32 cellular contexts compared by ENCODE assay signal in genomic region chrX:29453333-29453732, GRCh38.
A peak's percentile ranks its signal among the peaks of the same experiment; 100 is the strongest.
DNase-seq lines count a peak whose midpoint lies in the region; ATAC-seq, FAIRE-seq and TF ChIP-seq lines count a peak whose summit lies in the region.
"Had no signal": no experiment of that assay in that cellular context is flagged by ENCODE, and none has a peak within 500 bp of the region (broad histone marks: within the 10 kb centered on the region; RNA-seq: fewer than 3 reads in every experiment).

No MANE protein-coding gene starts in this region.

- H4K20me1 ChIP-seq in HepG2 (ENCODE audit: insufficient read depth, low read length) = no peaks in the 10 kb centered on the region

- TF ChIP-seq EP300 in HepG2 (IDR thresholded peaks at IDR 0.05; ENCODE audit: low read depth in 2 of 2, low read length in 2 of 2) (no peak), HepG2 (CRISPR knock-in tag; IDR thresholded peaks at IDR 0.05; ENCODE audit: borderline replicate concordance) (no peak)

- no peaks in the 10 kb centered on the region for H3K4me1 Mint-ChIP-seq in Calu3 (ENCODE audit: low read depth, unreplicated experiment)
- H3K4me1 Mint-ChIP-seq: activated naive CD8-positive, alpha-beta T cell treated with anti-CD3 and anti-CD28 coated beads, Interleukin-2, amount 50 U/mL, for 24 hours; CD8-positive, alpha-beta memory T cell had no signal

- H3K4me1 ChIP-seq in HepG2 (ENCODE audit: insufficient read depth, low read length) = no peaks in the 10 kb centered on the region
- H3K4me1 ChIP-seq: parathyroid adenoma had no signal

- H3K9me3 Mint-ChIP-seq in Calu3 (ENCODE audit: low read depth, unreplicated experiment) = no peaks in the 10 kb centered on the region

- intact Hi-C loops in Calu3 (cut with micrococcal nuclease; ENCODE audit: unreplicated experiment) = no loop called here
- intact Hi-C loops in HepG2 (cut with micrococcal nuclease; ENCODE audit: unreplicated experiment) = no loop called here

- no peak overlapping the region for H2AFZ ChIP-seq in HepG2 (ENCODE audit: low read length)
- H2AFZ ChIP-seq: parathyroid adenoma, PC-9 had no signal

- peak; percentile 38 for DNase-seq in AG08395 (ENCODE audit: low spot score)
- no peak for DNase-seq in Calu3
- DNase-seq in NCI-H774 (lab: John Stamatoyannopoulos, UW) = no peak
- DNase-seq in GM13976 (ENCODE audit: low spot score) = no peak
- no peak for DNase-seq in HepG2 (ENCODE audit: low spot score)
- DNase-seq: activated CD4-positive, alpha-beta T cell treated with anti-CD3 and anti-CD28 coated beads, Interleukin-2, amount 50 U/mL, for 4 hours; activated naive CD4-positive, alpha-beta T cell; activated naive CD8-positive, alpha-beta T cell treated with anti-CD3 and anti-CD28 coated beads, Interleukin-2, amount 50 U/mL, for 24 hours; activated T-cell treated with anti-CD3 and anti-CD28 coated beads, Interleukin-2, amount 50 U/mL, for 72 hours; CD8-positive, alpha-beta memory T cell; central memory CD4-positive, alpha-beta T cell; cortex of kidney; DMS 273 treated with DMSO at 0.1 percent for 48 hours; erythroblast; GOT3; head of caudate nucleus; Karpas-422; MV-4-11; NCI-H1436; NCI-H2081; NCI-H524 treated with DMSO at 0.1 percent for 48 hours; NK-92 treated with Interleukin-12 subunit alpha and Interleukin-12 subunit beta, amount 100 ng/mL, for 24 hours; PC-9; retina; stimulated activated naive CD4-positive, alpha-beta T cell; T-helper 2 cell had no signal

- H3K27me3 ChIP-seq in HepG2 (ENCODE audit: control insufficient read depth in 1 of 2, insufficient read depth in 2 of 2, low read length in 2 of 2) = no peaks in the 10 kb centered on the region

- H3K79me2 ChIP-seq in HepG2 (ENCODE audit: insufficient read depth, low read length) = no peaks in the 10 kb centered on the region
- H3K79me2 ChIP-seq: parathyroid adenoma had no signal

- TF ChIP-seq CTCF in Calu3 (IDR thresholded peaks at IDR 0.05; ENCODE audit: unreplicated experiment) (no peak), GM13976 (IDR thresholded peaks at IDR 0.05; ENCODE audit: borderline replicate concordance, control extremely low read depth, extremely low read depth, insufficient read depth, missing control alignments) (no peak), HepG2 (CRISPR knock-in tag; IDR thresholded peaks at IDR 0.05) (no peak)

- CTCF ChIA-PET in Calu3 (lab: Charles Lee) (no interaction called here), HepG2 (lab: Yijun Ruan, JAX; ENCODE audit: low intra/inter-chr PET ratio, low total read pairs) (no interaction called here)

- no peak overlapping the region for H3K9ac ChIP-seq in HepG2 (ENCODE audit: insufficient read depth, low read depth, low read length)
- H3K9ac ChIP-seq: parathyroid adenoma had no signal

- H3K27ac ChIP-seq in HepG2 (ENCODE audit: extremely low read length, insufficient read depth, low read length) = no peak overlapping the region
- H3K27ac ChIP-seq: parathyroid adenoma, PC-9, skin epidermis had no signal

- in situ Hi-C loops in GM13976 (cut with MboI; ENCODE audit: low sequenced_read_pairs, unreplicated experiment) = no loop called here
- in situ Hi-C loops in HepG2 (cut with HindIII; ENCODE audit: extremely low pct_ligation_motif_present, low pct_unique_long_range_greater_than_20kb) = no loop called here

- no peaks in the 10 kb centered on the region for H3K9me3 ChIP-seq in HepG2 (ENCODE audit: low read length)

- 2% methylated on average over 5 of the region's 5 CpGs for WGBS in HepG2 (ENCODE audit: low lambda C conversion rate)

- POLR2A ChIA-PET in HepG2 (lab: Yijun Ruan, JAX) = no interaction called here

- no peak overlapping the region for H3K4me3 ChIP-seq in HepG2 (replicated peaks in 1 of 3; ENCODE audit: insufficient read depth in 1 of 3, low read depth in 2 of 3, low read length in 3 of 3)
- H3K4me3 ChIP-seq: PC-9, skin epidermis had no signal

- H3K36me3 ChIP-seq in HepG2 (replicated peaks in 1 of 2; ENCODE audit: control insufficient read depth in 1 of 2, insufficient read depth in 2 of 2, low read length in 2 of 2) = no peaks in the 10 kb centered on the region

- TF ChIP-seq RAD21 in HepG2 (CRISPR knock-in tag; IDR thresholded peaks at IDR 0.05) = no peak

- H3K27ac Mint-ChIP-seq in Calu3 (ENCODE audit: unreplicated experiment) = no peak overlapping the region
- H3K27ac Mint-ChIP-seq: activated naive CD8-positive, alpha-beta T cell treated with anti-CD3 and anti-CD28 coated beads, Interleukin-2, amount 50 U/mL, for 24 hours; activated T-cell treated with anti-CD3 and anti-CD28 coated beads, Interleukin-2, amount 50 U/mL, for 72 hours; CD8-positive, alpha-beta memory T cell had no signal

- no TSS peak for BruUV-seq in Calu3 (replicated peaks; lab: Mats Ljungman, UMichigan)
- no TSS peak for BruUV-seq in HepG2 (replicated peaks; lab: Mats Ljungman, UMichigan)

- FAIRE-seq in HepG2 (lab: Jason Lieb, UNC) = no peak

- no peaks in the 10 kb centered on the region for H3K36me3 Mint-ChIP-seq in Calu3 (ENCODE audit: insufficient read depth, unreplicated experiment)
- H3K36me3 Mint-ChIP-seq: CD8-positive, alpha-beta memory T cell had no signal

- H3K27me3 Mint-ChIP-seq in Calu3 (ENCODE audit: unreplicated experiment) = no peaks in the 10 kb centered on the region
- H3K27me3 Mint-ChIP-seq: activated naive CD8-positive, alpha-beta T cell treated with anti-CD3 and anti-CD28 coated beads, Interleukin-2, amount 50 U/mL, for 24 hours had no signal

- ATAC-seq in GM19023 (IDR thresholded peaks at IDR 0.05; ENCODE audit: unreplicated experiment) = peak; percentile 63
- peak; percentile 77 for ATAC-seq in HG02759 (IDR thresholded peaks at IDR 0.05; ENCODE audit: unreplicated experiment)
- peak; percentile 57; the same call in 2 of the 3 replicates for ATAC-seq in SK-N-SH treated with all-trans-retinoic acid at 6 μM for 48 hours
- ATAC-seq in HepG2 = no peak
- ATAC-seq: activated CD4-positive, CD25-positive, alpha-beta regulatory T cell treated with anti-CD3 and anti-CD28 coated beads, Interleukin-2, amount 50 U/mL, for 24 hours; activated naive CD8-positive, alpha-beta T cell treated with anti-CD3 and anti-CD28 coated beads, Interleukin-2, amount 50 U/mL, for 24 hours; activated T-cell treated with anti-CD3 and anti-CD28 coated beads, Interleukin-2, amount 50 U/mL, for 72 hours had no signal

- H3K4me3 Mint-ChIP-seq in Calu3 (ENCODE audit: low read depth, unreplicated experiment) = no peak overlapping the region
- H3K4me3 Mint-ChIP-seq: activated naive CD8-positive, alpha-beta T cell treated with anti-CD3 and anti-CD28 coated beads, Interleukin-2, amount 50 U/mL, for 24 hours; activated T-cell treated with anti-CD3 and anti-CD28 coated beads, Interleukin-2, amount 50 U/mL, for 72 hours; CD8-positive, alpha-beta memory T cell had no signal

- H3K4me2 ChIP-seq in HepG2 (ENCODE audit: low read depth, low read length) = no peak overlapping the region
- H3K4me2 ChIP-seq: PC-9 had no signal

- no peak for TF ChIP-seq POLR2A in HepG2 (IDR thresholded peaks at IDR 0.05; ENCODE audit: insufficient read depth in 1 of 2, low read depth in 2 of 2, low read length in 2 of 2)

TF ChIP-seq in SK-N-SH treated with all-trans-retinoic acid at 6 μM for 48 hours, 23 proteins besides CTCF, POLR2A, EP300 and RAD21:
- TF ChIP-seq RARB (CRISPR knock-in tag; IDR thresholded peaks at IDR 0.05) = no peak
- TF ChIP-seq CSDC2 (CRISPR knock-in tag; IDR thresholded peaks at IDR 0.05) = no peak

TF ChIP-seq in HepG2, 621 proteins besides CTCF, POLR2A, EP300 and RAD21:
- TF ChIP-seq ZBTB21 (CRISPR knock-in tag; IDR thresholded peaks at IDR 0.05) = no peak
- no peak for TF ChIP-seq KDM5A (IDR thresholded peaks at IDR 0.05; ENCODE audit: borderline replicate concordance, low read length)
- TF ChIP-seq ZNF589 (CRISPR knock-in tag; conservative IDR thresholded peaks at IDR 0.05) = no peak
- no peak for TF ChIP-seq SUZ12 (IDR thresholded peaks at IDR 0.05; ENCODE audit: low read depth, low read length)
- no peak for TF ChIP-seq TBX3 (IDR thresholded peaks at IDR 0.05; ENCODE audit: borderline replicate concordance)
- no peak for TF ChIP-seq HNRNPL (IDR thresholded peaks at IDR 0.05; ENCODE audit: low read depth, low read length)
- no peak for TF ChIP-seq PPARG (CRISPR knock-in tag; conservative IDR thresholded peaks at IDR 0.05)
- no peak for TF ChIP-seq MIER3 (CRISPR knock-in tag; IDR thresholded peaks at IDR 0.05; ENCODE audit: borderline replicate concordance)
- no peak for TF ChIP-seq SSRP1 (CRISPR knock-in tag; IDR thresholded peaks at IDR 0.05)
- TF ChIP-seq RELA (CRISPR knock-in tag; IDR thresholded peaks at IDR 0.05) = no peak
- TF ChIP-seq ZNF546 (CRISPR knock-in tag; conservative IDR thresholded peaks at IDR 0.05) = no peak
- no peak for TF ChIP-seq ZMYM2 (CRISPR knock-in tag; IDR thresholded peaks at IDR 0.05)
- TF ChIP-seq TOPORS (CRISPR knock-in tag; IDR thresholded peaks at IDR 0.05) = no peak
- no peak for TF ChIP-seq XRCC5 (optimal IDR thresholded peaks at IDR 0.05; ENCODE audit: low read length)
- TF ChIP-seq, protein P1, sequence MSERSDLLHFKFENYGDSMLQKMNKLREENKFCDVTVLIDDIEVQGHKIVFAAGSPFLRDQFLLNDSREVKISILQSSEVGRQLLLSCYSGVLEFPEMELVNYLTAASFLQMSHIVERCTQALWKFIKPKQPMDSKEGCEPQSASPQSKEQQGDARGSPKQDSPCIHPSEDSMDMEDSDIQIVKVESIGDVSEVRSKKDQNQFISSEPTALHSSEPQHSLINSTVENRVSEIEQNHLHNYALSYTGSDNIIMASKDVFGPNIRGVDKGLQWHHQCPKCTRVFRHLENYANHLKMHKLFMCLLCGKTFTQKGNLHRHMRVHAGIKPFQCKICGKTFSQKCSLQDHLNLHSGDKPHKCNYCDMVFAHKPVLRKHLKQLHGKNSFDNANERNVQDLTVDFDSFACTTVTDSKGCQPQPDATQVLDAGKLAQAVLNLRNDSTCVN (CRISPR knock-in tag; IDR thresholded peaks at IDR 0.05; ENCODE audit: borderline replicate concordance) = no peak
- TF ChIP-seq NPAS2 (CRISPR knock-in tag; IDR thresholded peaks at IDR 0.05; ENCODE audit: borderline replicate concordance) = no peak
- no peak for TF ChIP-seq ZNF850 (CRISPR knock-in tag; conservative IDR thresholded peaks at IDR 0.05)
- no peak for TF ChIP-seq LBX2 (CRISPR knock-in tag; IDR thresholded peaks at IDR 0.05; ENCODE audit: borderline replicate concordance)
